1 cellular context compared by ENCODE assay signal in the genomic region with DNA sequence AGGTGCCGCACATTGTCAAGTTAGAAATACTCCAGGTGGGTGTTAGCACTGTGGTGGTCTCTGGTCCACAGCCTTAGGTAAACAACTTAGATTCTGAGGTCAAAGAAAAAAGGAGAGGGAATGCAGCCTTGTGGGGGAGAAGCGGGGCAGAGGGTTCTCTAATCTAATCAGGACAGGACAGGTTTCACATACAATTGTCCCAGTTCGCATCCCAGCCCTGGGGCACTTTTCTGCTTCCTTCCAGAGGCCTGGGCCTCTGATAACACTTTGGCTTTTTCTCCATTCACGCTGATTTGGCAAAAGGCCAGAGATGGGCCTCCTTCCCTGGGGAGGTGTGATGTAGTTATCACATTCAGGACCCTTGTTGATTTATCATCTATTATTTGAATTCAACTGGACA.
TF ChIP-seq lines count a peak whose summit lies in the region.

No MANE protein-coding gene starts in this region.

TF ChIP-seq in K562, 482 proteins besides CTCF, POLR2A, EP300 and RAD21 (continued from another document and continues in another):
- TF ChIP-seq, protein P1, sequence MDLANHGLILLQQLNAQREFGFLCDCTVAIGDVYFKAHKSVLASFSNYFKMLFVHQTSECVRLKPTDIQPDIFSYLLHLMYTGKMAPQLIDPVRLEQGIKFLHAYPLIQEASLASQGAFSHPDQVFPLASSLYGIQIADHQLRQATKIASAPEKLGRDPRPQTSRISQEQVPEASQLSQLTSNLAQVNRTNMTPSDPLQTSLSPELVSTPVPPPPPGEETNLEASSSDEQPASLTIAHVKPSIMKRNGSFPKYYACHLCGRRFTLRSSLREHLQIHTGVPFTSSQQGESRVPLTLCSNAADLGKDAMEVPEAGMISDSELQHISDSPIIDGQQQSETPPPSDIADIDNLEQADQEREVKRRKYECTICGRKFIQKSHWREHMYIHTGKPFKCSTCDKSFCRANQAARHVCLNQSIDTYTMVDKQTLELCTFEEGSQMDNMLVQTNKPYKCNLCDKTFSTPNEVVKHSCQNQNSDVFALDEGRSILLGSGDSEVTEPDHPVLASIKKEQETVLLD (IDR thresholded peaks at IDR 0.05): peak; percentile 24; the same call in 1 of the 2 replicates
- TF ChIP-seq, protein P2, sequence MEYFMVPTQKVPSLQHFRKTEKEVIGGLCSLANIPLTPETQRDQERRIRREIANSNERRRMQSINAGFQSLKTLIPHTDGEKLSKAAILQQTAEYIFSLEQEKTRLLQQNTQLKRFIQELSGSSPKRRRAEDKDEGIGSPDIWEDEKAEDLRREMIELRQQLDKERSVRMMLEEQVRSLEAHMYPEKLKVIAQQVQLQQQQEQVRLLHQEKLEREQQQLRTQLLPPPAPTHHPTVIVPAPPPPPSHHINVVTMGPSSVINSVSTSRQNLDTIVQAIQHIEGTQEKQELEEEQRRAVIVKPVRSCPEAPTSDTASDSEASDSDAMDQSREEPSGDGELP (CRISPR knock-in tag; IDR thresholded peaks at IDR 0.05; ENCODE audit: borderline replicate concordance): peak; percentile 44; the same call in 1 of the 2 replicates
- no peak for TF ChIP-seq SRSF7 (optimal IDR thresholded peaks at IDR 0.05; ENCODE audit: low read depth, low read length)
- no peak for TF ChIP-seq POU5F1 (IDR thresholded peaks at IDR 0.05; ENCODE audit: borderline replicate concordance, low read depth, low read length, partially characterized antibody)
- peak; percentile 79 for TF ChIP-seq MAFG (tag; conservative IDR thresholded peaks at IDR 0.05)
- TF ChIP-seq, protein P3, sequence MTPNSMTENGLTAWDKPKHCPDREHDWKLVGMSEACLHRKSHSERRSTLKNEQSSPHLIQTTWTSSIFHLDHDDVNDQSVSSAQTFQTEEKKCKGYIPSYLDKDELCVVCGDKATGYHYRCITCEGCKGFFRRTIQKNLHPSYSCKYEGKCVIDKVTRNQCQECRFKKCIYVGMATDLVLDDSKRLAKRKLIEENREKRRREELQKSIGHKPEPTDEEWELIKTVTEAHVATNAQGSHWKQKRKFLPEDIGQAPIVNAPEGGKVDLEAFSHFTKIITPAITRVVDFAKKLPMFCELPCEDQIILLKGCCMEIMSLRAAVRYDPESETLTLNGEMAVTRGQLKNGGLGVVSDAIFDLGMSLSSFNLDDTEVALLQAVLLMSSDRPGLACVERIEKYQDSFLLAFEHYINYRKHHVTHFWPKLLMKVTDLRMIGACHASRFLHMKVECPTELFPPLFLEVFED (CRISPR knock-in tag; conservative IDR thresholded peaks at IDR 0.05): no peak
- TF ChIP-seq, protein P4, sequence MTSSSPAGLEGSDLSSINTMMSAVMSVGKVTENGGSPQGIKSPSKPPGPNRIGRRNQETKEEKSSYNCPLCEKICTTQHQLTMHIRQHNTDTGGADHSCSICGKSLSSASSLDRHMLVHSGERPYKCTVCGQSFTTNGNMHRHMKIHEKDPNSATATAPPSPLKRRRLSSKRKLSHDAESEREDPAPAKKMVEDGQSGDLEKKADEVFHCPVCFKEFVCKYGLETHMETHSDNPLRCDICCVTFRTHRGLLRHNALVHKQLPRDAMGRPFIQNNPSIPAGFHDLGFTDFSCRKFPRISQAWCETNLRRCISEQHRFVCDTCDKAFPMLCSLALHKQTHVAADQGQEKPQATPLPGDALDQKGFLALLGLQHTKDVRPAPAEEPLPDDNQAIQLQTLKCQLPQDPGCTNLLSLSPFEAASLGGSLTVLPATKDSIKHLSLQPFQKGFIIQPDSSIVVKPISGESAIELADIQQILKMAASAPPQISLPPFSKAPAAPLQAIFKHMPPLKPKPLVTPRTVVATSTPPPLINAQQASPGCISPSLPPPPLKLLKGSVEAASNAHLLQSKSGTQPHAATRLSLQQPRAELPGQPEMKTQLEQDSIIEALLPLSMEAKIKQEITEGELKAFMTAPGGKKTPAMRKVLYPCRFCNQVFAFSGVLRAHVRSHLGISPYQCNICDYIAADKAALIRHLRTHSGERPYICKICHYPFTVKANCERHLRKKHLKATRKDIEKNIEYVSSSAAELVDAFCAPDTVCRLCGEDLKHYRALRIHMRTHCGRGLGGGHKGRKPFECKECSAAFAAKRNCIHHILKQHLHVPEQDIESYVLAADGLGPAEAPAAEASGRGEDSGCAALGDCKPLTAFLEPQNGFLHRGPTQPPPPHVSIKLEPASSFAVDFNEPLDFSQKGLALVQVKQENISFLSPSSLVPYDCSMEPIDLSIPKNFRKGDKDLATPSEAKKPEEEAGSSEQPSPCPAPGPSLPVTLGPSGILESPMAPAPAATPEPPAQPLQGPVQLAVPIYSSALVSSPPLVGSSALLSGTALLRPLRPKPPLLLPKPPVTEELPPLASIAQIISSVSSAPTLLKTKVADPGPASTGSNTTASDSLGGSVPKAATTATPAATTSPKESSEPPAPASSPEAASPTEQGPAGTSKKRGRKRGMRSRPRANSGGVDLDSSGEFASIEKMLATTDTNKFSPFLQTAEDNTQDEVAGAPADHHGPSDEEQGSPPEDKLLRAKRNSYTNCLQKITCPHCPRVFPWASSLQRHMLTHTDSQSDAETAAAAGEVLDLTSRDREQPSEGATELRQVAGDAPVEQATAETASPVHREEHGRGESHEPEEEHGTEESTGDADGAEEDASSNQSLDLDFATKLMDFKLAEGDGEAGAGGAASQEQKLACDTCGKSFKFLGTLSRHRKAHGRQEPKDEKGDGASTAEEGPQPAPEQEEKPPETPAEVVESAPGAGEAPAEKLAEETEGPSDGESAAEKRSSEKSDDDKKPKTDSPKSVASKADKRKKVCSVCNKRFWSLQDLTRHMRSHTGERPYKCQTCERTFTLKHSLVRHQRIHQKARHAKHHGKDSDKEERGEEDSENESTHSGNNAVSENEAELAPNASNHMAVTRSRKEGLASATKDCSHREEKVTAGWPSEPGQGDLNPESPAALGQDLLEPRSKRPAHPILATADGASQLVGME (CRISPR knock-in tag; IDR thresholded peaks at IDR 0.05): no peak
- peak; percentile 91 for TF ChIP-seq HES1 (IDR thresholded peaks at IDR 0.05; ENCODE audit: low read depth)
- TF ChIP-seq XRCC5 (IDR thresholded peaks at IDR 0.05; ENCODE audit: low read depth, low read length): no peak
- TF ChIP-seq BDP1 (IDR thresholded peaks at IDR 0.05; ENCODE audit: insufficient read depth, insufficient read length): no peak
- no peak for TF ChIP-seq ZNF778 (CRISPR knock-in tag; IDR thresholded peaks at IDR 0.05)
- TF ChIP-seq, protein P5, sequence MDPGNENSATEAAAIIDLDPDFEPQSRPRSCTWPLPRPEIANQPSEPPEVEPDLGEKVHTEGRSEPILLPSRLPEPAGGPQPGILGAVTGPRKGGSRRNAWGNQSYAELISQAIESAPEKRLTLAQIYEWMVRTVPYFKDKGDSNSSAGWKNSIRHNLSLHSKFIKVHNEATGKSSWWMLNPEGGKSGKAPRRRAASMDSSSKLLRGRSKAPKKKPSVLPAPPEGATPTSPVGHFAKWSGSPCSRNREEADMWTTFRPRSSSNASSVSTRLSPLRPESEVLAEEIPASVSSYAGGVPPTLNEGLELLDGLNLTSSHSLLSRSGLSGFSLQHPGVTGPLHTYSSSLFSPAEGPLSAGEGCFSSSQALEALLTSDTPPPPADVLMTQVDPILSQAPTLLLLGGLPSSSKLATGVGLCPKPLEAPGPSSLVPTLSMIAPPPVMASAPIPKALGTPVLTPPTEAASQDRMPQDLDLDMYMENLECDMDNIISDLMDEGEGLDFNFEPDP (CRISPR knock-in tag; IDR thresholded peaks at IDR 0.05): no peak
- TF ChIP-seq HMG20B (CRISPR knock-in tag; IDR thresholded peaks at IDR 0.05): no peak
- no peak for TF ChIP-seq ZNF134 (CRISPR knock-in tag; conservative IDR thresholded peaks at IDR 0.05)
- no peak for TF ChIP-seq CSDE1 (IDR thresholded peaks at IDR 0.05)
- peak in 1 of 2 experiments; percentile 64; a peak in 3 of 4 replicates for TF ChIP-seq FOXA3 (CRISPR knock-in tag; conservative IDR thresholded peaks at IDR 0.05 in 1 of 2, IDR thresholded peaks at IDR 0.05 in 1 of 2)
- no peak for TF ChIP-seq RBM39 (optimal IDR thresholded peaks at IDR 0.05; ENCODE audit: low read depth, low read length)
- TF ChIP-seq, protein P6, sequence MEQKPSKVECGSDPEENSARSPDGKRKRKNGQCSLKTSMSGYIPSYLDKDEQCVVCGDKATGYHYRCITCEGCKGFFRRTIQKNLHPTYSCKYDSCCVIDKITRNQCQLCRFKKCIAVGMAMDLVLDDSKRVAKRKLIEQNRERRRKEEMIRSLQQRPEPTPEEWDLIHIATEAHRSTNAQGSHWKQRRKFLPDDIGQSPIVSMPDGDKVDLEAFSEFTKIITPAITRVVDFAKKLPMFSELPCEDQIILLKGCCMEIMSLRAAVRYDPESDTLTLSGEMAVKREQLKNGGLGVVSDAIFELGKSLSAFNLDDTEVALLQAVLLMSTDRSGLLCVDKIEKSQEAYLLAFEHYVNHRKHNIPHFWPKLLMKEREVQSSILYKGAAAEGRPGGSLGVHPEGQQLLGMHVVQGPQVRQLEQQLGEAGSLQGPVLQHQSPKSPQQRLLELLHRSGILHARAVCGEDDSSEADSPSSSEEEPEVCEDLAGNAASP (IDR thresholded peaks at IDR 0.05): no peak
- TF ChIP-seq, protein P7, sequence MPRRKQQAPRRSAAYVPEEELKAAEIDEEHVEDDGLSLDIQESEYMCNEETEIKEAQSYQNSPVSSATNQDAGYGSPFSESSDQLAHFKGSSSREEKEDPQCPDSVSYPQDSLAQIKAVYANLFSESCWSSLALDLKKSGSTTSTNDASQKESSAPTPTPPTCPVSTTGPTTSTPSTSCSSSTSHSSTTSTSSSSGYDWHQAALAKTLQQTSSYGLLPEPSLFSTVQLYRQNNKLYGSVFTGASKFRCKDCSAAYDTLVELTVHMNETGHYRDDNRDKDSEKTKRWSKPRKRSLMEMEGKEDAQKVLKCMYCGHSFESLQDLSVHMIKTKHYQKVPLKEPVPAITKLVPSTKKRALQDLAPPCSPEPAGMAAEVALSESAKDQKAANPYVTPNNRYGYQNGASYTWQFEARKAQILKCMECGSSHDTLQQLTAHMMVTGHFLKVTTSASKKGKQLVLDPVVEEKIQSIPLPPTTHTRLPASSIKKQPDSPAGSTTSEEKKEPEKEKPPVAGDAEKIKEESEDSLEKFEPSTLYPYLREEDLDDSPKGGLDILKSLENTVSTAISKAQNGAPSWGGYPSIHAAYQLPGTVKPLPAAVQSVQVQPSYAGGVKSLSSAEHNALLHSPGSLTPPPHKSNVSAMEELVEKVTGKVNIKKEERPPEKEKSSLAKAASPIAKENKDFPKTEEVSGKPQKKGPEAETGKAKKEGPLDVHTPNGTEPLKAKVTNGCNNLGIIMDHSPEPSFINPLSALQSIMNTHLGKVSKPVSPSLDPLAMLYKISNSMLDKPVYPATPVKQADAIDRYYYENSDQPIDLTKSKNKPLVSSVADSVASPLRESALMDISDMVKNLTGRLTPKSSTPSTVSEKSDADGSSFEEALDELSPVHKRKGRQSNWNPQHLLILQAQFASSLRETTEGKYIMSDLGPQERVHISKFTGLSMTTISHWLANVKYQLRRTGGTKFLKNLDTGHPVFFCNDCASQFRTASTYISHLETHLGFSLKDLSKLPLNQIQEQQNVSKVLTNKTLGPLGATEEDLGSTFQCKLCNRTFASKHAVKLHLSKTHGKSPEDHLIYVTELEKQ (CRISPR knock-in tag; IDR thresholded peaks at IDR 0.05): no peak
- no peak for TF ChIP-seq E2F3 (CRISPR knock-in tag; IDR thresholded peaks at IDR 0.05)
- no peak for TF ChIP-seq MED1 (CRISPR knock-in tag; IDR thresholded peaks at IDR 0.05; ENCODE audit: borderline replicate concordance)
- no peak for TF ChIP-seq ZNF143 (CRISPR knock-in tag; IDR thresholded peaks at IDR 0.05)
- TF ChIP-seq FOXJ3 (CRISPR knock-in tag; IDR thresholded peaks at IDR 0.05): no peak
- no peak for TF ChIP-seq ZNF398 (CRISPR knock-in tag; IDR thresholded peaks at IDR 0.05)
- TF ChIP-seq CREB3 (tag; conservative IDR thresholded peaks at IDR 0.05; ENCODE audit: low read depth): no peak
- peak; percentile 88 for TF ChIP-seq PML (IDR thresholded peaks at IDR 0.05; ENCODE audit: low read length)
- TF ChIP-seq ETV5 (CRISPR knock-in tag; IDR thresholded peaks at IDR 0.05; ENCODE audit: low read depth): peak; percentile 89
- no peak for TF ChIP-seq TBP (optimal IDR thresholded peaks at IDR 0.05; ENCODE audit: low read depth, low read length)
- no peak for TF ChIP-seq POLR2AphosphoS2 (IDR thresholded peaks at IDR 0.05; ENCODE audit: low read length)
- TF ChIP-seq LCOR (CRISPR knock-in tag; IDR thresholded peaks at IDR 0.05): peak; percentile 68; the same call in 1 of the 2 replicates
- no peak for TF ChIP-seq RBM34 (IDR thresholded peaks at IDR 0.05; ENCODE audit: borderline replicate concordance, insufficient read depth, low read length)
- TF ChIP-seq KLF16 (IDR thresholded peaks at IDR 0.05): peak; percentile 92
- TF ChIP-seq ZNF696 (CRISPR knock-in tag; conservative IDR thresholded peaks at IDR 0.05): no peak
- TF ChIP-seq MCM2 (IDR thresholded peaks at IDR 0.05; ENCODE audit: low read depth): no peak
